In the genomic region with DNA sequence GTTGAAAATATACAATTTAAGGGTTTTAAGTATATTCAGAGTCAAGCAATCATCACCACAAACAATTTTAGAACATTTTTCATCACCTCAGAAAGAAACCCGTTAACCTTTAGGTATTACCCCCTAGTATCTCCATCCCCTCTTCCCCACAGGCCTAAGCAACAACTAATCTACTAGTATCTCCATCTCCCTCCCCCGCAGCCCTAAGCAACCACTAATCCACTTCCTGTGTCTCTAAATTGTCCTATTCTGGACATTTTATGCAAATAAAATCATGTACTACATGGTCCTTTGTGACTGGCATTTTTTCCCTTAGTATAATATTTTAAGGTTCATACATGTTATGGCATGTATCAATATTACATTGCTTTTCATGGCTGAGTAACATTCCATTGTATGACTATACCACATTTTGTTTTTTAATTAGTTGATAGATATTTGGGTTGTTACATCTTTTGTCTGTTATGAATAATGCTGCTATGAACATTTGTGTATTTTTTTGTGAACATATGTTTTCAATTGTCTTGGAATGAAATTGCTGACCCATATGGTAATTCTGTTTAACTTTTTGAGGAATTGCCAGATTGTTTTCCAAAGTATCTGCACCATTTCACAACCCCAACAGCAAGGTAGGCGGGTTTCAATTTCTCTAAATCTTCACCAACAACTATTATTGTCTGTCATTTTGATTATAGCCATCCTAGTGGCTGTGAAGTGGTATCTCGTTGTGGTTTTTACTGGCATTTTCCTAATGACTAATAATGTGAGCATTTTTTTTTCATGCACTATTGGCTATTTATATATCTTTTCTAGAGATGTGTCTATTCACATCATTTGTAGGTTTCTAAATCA, we compare ENCODE assay signal across 1 cellular context.
A peak's percentile ranks its signal among the peaks of the same experiment; 100 is the strongest.
TF ChIP-seq lines count a peak whose summit lies in the region.

No MANE protein-coding gene starts in this region.

TF ChIP-seq in SK-N-SH, 30 proteins besides CTCF, POLR2A, EP300 and RAD21 (continued from another document):
- peak; percentile 79 for TF ChIP-seq FOXM1 (IDR thresholded peaks at IDR 0.05; ENCODE audit: low read depth)
- TF ChIP-seq NFIC (IDR thresholded peaks at IDR 0.05; ENCODE audit: borderline replicate concordance), result peak; percentile 84
- no peak for TF ChIP-seq RCOR1 (IDR thresholded peaks at IDR 0.05; ENCODE audit: low read length)
- no peak for TF ChIP-seq SIN3A (IDR thresholded peaks at IDR 0.05; ENCODE audit: borderline replicate concordance, low read depth, low read length)
- TF ChIP-seq, protein P1, sequence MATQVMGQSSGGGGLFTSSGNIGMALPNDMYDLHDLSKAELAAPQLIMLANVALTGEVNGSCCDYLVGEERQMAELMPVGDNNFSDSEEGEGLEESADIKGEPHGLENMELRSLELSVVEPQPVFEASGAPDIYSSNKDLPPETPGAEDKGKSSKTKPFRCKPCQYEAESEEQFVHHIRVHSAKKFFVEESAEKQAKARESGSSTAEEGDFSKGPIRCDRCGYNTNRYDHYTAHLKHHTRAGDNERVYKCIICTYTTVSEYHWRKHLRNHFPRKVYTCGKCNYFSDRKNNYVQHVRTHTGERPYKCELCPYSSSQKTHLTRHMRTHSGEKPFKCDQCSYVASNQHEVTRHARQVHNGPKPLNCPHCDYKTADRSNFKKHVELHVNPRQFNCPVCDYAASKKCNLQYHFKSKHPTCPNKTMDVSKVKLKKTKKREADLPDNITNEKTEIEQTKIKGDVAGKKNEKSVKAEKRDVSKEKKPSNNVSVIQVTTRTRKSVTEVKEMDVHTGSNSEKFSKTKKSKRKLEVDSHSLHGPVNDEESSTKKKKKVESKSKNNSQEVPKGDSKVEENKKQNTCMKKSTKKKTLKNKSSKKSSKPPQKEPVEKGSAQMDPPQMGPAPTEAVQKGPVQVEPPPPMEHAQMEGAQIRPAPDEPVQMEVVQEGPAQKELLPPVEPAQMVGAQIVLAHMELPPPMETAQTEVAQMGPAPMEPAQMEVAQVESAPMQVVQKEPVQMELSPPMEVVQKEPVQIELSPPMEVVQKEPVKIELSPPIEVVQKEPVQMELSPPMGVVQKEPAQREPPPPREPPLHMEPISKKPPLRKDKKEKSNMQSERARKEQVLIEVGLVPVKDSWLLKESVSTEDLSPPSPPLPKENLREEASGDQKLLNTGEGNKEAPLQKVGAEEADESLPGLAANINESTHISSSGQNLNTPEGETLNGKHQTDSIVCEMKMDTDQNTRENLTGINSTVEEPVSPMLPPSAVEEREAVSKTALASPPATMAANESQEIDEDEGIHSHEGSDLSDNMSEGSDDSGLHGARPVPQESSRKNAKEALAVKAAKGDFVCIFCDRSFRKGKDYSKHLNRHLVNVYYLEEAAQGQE (IDR thresholded peaks at IDR 0.05; ENCODE audit: low read depth, low read length), result no peak
- TF ChIP-seq TEAD4 (IDR thresholded peaks at IDR 0.05; ENCODE audit: borderline replicate concordance, insufficient read depth), result peak; percentile 89; the same call in 1 of the 2 replicates
- TF ChIP-seq ELF1 (IDR thresholded peaks at IDR 0.05), result no peak; the same call in 1 of the 2 replicates
- peak; percentile 84 for TF ChIP-seq JUND (IDR thresholded peaks at IDR 0.05)
TF ChIP-seq in SK-N-SH: peak in this region for 11.
